Comparison of ENCODE assay signal across 8 cellular contexts in genomic region chr11:119108151-119108856, GRCh38. TPM values are rescaled to one million over a fixed set of nuclear protein-coding genes. Genes with fewer than 3 reads are reported as not detected.
DNase-seq lines count a peak whose midpoint lies in the region; ATAC-seq and TF ChIP-seq lines count a peak whose summit lies in the region.

No MANE protein-coding gene starts in this region.

- peak overlapping the region; percentile 73 for H3K27ac Mint-ChIP-seq in central memory CD8-positive, alpha-beta T cell (ENCODE audit: low read depth)

- peak overlapping the region; percentile 90 for H3K4me3 Mint-ChIP-seq in central memory CD8-positive, alpha-beta T cell

- TF ChIP-seq CTCF in DOHH2 (IDR thresholded peaks at IDR 0.05; ENCODE audit: low read depth, low read length, poor library complexity, severe bottlenecking), result no peak
- no peak for TF ChIP-seq CTCF in tibial nerve (IDR thresholded peaks at IDR 0.05)

- peaks cover 33% of the 10 kb centered on the region for H3K79me2 ChIP-seq in DOHH2 (ENCODE audit: control insufficient read depth, low read length)

- H3K36me3 ChIP-seq in DOHH2 (ENCODE audit: control insufficient read depth, low read length) (peaks cover 46% of the 10 kb centered on the region), SJCRH30 (no peaks in the 10 kb centered on the region), tibial nerve (peaks cover 0 to 36% (median 10%) of the 10 kb centered on the region in 3 donors)

- peaks cover 18% of the 10 kb centered on the region for H3K36me3 Mint-ChIP-seq in central memory CD8-positive, alpha-beta T cell (ENCODE audit: insufficient read depth)

- peaks cover 10% of the 10 kb centered on the region for H3F3A ChIP-seq in DOHH2 (ENCODE audit: control insufficient read depth, insufficient read depth)

- TF ChIP-seq EP300 in tibial nerve (IDR thresholded peaks at IDR 0.05), result no peak

- DNase-seq in SJCRH30, result peak; percentile 66 to 70
- DNase-seq in central memory CD8-positive, alpha-beta T cell (ENCODE audit: low spot score in 2 of 2), result no peak
- peak; percentile 51 for DNase-seq in medulla oblongata (ENCODE audit: extremely low spot score)
- DNase-seq in tibial nerve (ENCODE audit: low spot score in 2 of 2), result no peak
- no peak for DNase-seq in NCI-H187 (lab: John Stamatoyannopoulos, UW)

- peaks cover 42% of the 10 kb centered on the region for H3K4me1 Mint-ChIP-seq in central memory CD8-positive, alpha-beta T cell

- ATAC-seq in HG03135 (IDR thresholded peaks at IDR 0.05; ENCODE audit: unreplicated experiment) (peak; percentile 7), HG03432 (IDR thresholded peaks at IDR 0.05; ENCODE audit: unreplicated experiment) (no peak)
- peak; percentile 38 for ATAC-seq in central memory CD8-positive, alpha-beta T cell (replicated peaks; ENCODE audit: extremely low read depth, poor library complexity, severe bottlenecking)

- H3K9me3 ChIP-seq in DOHH2 (ENCODE audit: control insufficient read depth, insufficient read depth, low read length), result no peaks in the 10 kb centered on the region
- no peaks in the 10 kb centered on the region for H3K9me3 ChIP-seq in SJCRH30 (replicated peaks)
- H3K9me3 ChIP-seq in tibial nerve, result no peaks in the 10 kb centered on the region

- no peaks in the 10 kb centered on the region for H3K27me3 ChIP-seq in DOHH2 (ENCODE audit: control insufficient read depth, low read length)
- H3K27me3 ChIP-seq in SJCRH30, result no peaks in the 10 kb centered on the region
- no peaks in the 10 kb centered on the region for H3K27me3 ChIP-seq in tibial nerve

- H4K20me1 ChIP-seq in DOHH2 (ENCODE audit: control insufficient read depth, insufficient read depth, low read depth, low read length), result no peaks in the 10 kb centered on the region

- H3K4me1 ChIP-seq in DOHH2 (ENCODE audit: control insufficient read depth, low read length) (peaks cover 45% of the 10 kb centered on the region), SJCRH30 (peaks cover 8% of the 10 kb centered on the region), tibial nerve (peaks cover 0 to 47% (median 24%) of the 10 kb centered on the region in 4 donors)

- H3K9me2 ChIP-seq in DOHH2 (replicated peaks; ENCODE audit: control insufficient read depth, low read length), result no peaks in the 10 kb centered on the region

- 24 to 26% methylated on average over 5 to 8 of the region's 8 CpGs for WGBS in tibial nerve, 2 donors

- peak overlapping the region; percentile 80 for H3K4me3 ChIP-seq in DOHH2 (ENCODE audit: low read length)
- H3K4me3 ChIP-seq in SJCRH30, result peak overlapping the region; percentile 91
- peak overlapping the region; percentile 78 to 99 (median 92) for H3K4me3 ChIP-seq in tibial nerve

- H3K27ac ChIP-seq in DOHH2 (ENCODE audit: low read depth, low read length), result peak overlapping the region; percentile 27; the same call in 1 of the 2 replicates
- no peak overlapping the region for H3K27ac ChIP-seq in SJCRH30
- peak overlapping the region in 3 of 4 donors; percentile 89 to 91 (median 90) for H3K27ac ChIP-seq in tibial nerve

- peak overlapping the region; percentile 84 for H3K4me2 ChIP-seq in DOHH2 (ENCODE audit: low read length)

- no peak for TF ChIP-seq POLR2A in tibial nerve (IDR thresholded peaks at IDR 0.05)

- H3K27me3 Mint-ChIP-seq in central memory CD8-positive, alpha-beta T cell, result no peaks in the 10 kb centered on the region

- H3K9me3 Mint-ChIP-seq in central memory CD8-positive, alpha-beta T cell, result no peaks in the 10 kb centered on the region

RNA-seq across cellular contexts. Expression of gene C2CD2L, which starts 1.2 kb away (rescaled TPM):
- total RNA-seq in SJCRH30 (2014; rRNA removed; shearing (Covaris generic)), result 4.1 and 4.8 TPM in 2 replicates
- 10 to 100 TPM; 11.4 to 13.8 (median 12.3) TPM for total RNA-seq in tibial nerve

RNA-seq across cellular contexts. Expression of gene DPAGT1, which starts 6.7 kb away (rescaled TPM):
- total RNA-seq in SJCRH30 (2014; rRNA removed; shearing (Covaris generic)), result 23.7 and 24.0 TPM in 2 replicates
- total RNA-seq in tibial nerve, result 10 to 100 TPM; 20.7 to 33.9 (median 23.5) TPM

RNA-seq across cellular contexts. Expression of gene HINFP, which starts 13.1 kb away (rescaled TPM):
- total RNA-seq in SJCRH30 (2014; rRNA removed; shearing (Covaris generic)), result 14.4 and 15.2 TPM in 2 replicates
- total RNA-seq in tibial nerve, result 10 to 100 TPM; 21.9 to 36.1 (median 27.0) TPM

RNA-seq across cellular contexts. Expression of gene HMBS, which starts 23.6 kb away (rescaled TPM):
- 10.1 and 14.3 TPM in 2 replicates for total RNA-seq in SJCRH30 (2014; rRNA removed; shearing (Covaris generic))
- 10 to 100 TPM in 3 of 4 donors, 1 to 10 TPM in 1; 6.7 to 18.3 (median 10.6) TPM for total RNA-seq in tibial nerve

RNA-seq across cellular contexts. Expression of gene ABCG4, which starts 40.5 kb away (rescaled TPM):
- 0.08 TPM in 1 of 2 replicates, not detected in the other for total RNA-seq in SJCRH30 (2014; rRNA removed; shearing (Covaris generic))
- total RNA-seq in tibial nerve, result under 1 TPM in 2 of 4 donors, not detected in 2; under 0.01 to 0.30 TPM

Comparison
In these comparisons a context has a peak if more than half of its experiments do, and no peak if none do; other contexts are left out.
1. DNase-seq: peak in SJCRH30 (2 of 2) and medulla oblongata (single experiment); none in central memory CD8-positive, alpha-beta T cell (0 of 2), tibial nerve (0 of 2) and NCI-H187 (0 of 2).
2. Peak in every context shown above with its lines, with median percentiles within 50 percentile points of each other: H3K4me3 ChIP-seq.